Comparison of ENCODE assay signal across 10 cellular contexts in genomic region chr1:166489356-166489669, GRCh38.
DNase-seq lines count a peak whose midpoint lies in the region; ATAC-seq and TF ChIP-seq lines count a peak whose summit lies in the region.
"Had no signal": no experiment of that assay in that cellular context is flagged by ENCODE, and none has a peak within 500 bp of the region (broad histone marks: within the 10 kb centered on the region; RNA-seq: fewer than 3 reads in every experiment).

No MANE protein-coding gene starts in this region.

- DNase-seq in SJCRH30 (no peak), NCI-H1694 treated with DMSO at 0.1 percent for 48 hours (lab: John Stamatoyannopoulos, UW) (no peak), NCI-H1930 (lab: John Stamatoyannopoulos, UW) (no peak)
- DNase-seq: NCI-H524 treated with DMSO at 0.1 percent for 48 hours had no signal

- TF ChIP-seq CTCF in GM12875 (IDR thresholded peaks at IDR 0.05; ENCODE audit: borderline replicate concordance, insufficient read depth, low read depth, low read length) = no peak
- no peak for TF ChIP-seq CTCF in neutrophil (IDR thresholded peaks at IDR 0.05)

- H3K4me1 ChIP-seq in BLaER1 (peaks cover 13% of the 10 kb centered on the region; the same call in 1 of the 2 replicates), SJCRH30 (peaks cover 18% of the 10 kb centered on the region), neutrophil (ENCODE audit: control insufficient read depth in 1 of 2, insufficient read depth in 1 of 2, low read depth in 1 of 2, low read length in 1 of 2) (no peaks in the 10 kb centered on the region)
- H3K4me1 ChIP-seq: thyroid gland had no signal

- no peaks in the 10 kb centered on the region for H3K27me3 ChIP-seq in BLaER1
- H3K27me3 ChIP-seq in SJCRH30 = no peaks in the 10 kb centered on the region
- H3K27me3 ChIP-seq in neutrophil = no peaks in the 10 kb centered on the region
- H3K27me3 ChIP-seq: thyroid gland had no signal

- H3K36me3 ChIP-seq in BLaER1 = no peaks in the 10 kb centered on the region
- H3K36me3 ChIP-seq in SJCRH30 = no peaks in the 10 kb centered on the region; the same call in 1 of the 2 replicates
- no peaks in the 10 kb centered on the region for H3K36me3 ChIP-seq in neutrophil
- H3K36me3 ChIP-seq: thyroid gland had no signal

- ATAC-seq in GM21529 (IDR thresholded peaks at IDR 0.05; ENCODE audit: unreplicated experiment) = no peak
- no peak for ATAC-seq in GM18867 (IDR thresholded peaks at IDR 0.05; ENCODE audit: unreplicated experiment)

- H4K20me1 ChIP-seq in BLaER1 = no peaks in the 10 kb centered on the region

- H3K9me3 ChIP-seq in BLaER1 = peaks cover 5% of the 10 kb centered on the region; the same call in 1 of the 2 replicates
- 0 out of 2 replicates have a peak, but pooled peaks cover 8% of the 10 kb centered on the region for H3K9me3 ChIP-seq in SJCRH30 (replicated peaks)
- no peaks in the 10 kb centered on the region for H3K9me3 ChIP-seq in neutrophil
- H3K9me3 ChIP-seq: thyroid gland had no signal

- peak overlapping the region; percentile 87 for H3K27ac ChIP-seq in BLaER1
- peak overlapping the region; percentile 85 for H3K27ac ChIP-seq in SJCRH30
- no peak overlapping the region for H3K27ac ChIP-seq in neutrophil
- H3K27ac ChIP-seq: thyroid gland had no signal

- H3K4me2 ChIP-seq in BLaER1 = peak overlapping the region; percentile 78

- peak overlapping the region; percentile 81 for H3K9ac ChIP-seq in BLaER1

- peak overlapping the region; percentile 66 for H3K4me3 ChIP-seq in BLaER1
- peak overlapping the region; percentile 46 for H3K4me3 ChIP-seq in GM12875 (ENCODE audit: low read depth, low read length)
- H3K4me3 ChIP-seq in SJCRH30 = peak overlapping the region; percentile 58
- H3K4me3 ChIP-seq in neutrophil (ENCODE audit: low read depth in 1 of 2, low read length in 1 of 2) = peak overlapping the region; percentile 51 to 63
- H3K4me3 ChIP-seq: thyroid gland had no signal
